12 cellular contexts compared by ENCODE assay signal in the genomic region with DNA sequence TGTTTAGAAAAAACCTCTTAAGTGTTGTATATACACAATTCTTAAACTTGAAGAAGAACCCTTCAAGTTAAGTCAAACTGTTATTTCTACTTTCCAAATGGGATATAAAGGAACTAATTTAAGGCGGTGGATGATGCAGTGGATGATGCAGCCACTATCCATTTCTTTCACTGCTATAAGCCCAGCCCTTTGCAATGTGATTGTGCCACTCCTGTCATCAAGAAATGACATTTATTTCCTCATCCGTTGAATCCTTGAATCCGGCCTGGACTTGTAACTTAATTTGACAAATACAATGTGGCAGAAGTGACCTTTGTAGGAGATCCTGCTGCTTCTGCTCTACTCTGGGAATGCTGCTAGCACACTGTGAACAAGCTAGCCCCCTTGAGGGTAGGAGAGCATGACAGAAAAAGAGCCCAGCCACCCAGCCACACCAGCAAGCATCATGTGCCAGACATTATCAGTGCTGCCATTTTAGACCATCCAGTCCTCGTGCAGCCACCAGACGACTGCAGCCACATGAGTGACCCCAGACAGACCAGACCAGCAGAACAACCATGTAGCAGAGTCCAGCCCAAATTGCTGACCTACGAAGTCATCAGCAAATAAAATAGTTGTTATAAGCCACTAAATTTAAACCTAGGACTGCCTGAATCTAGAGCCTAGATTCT. TPM values are rescaled to one million over a fixed set of nuclear protein-coding genes. Genes with fewer than 3 reads are reported as not detected.
DNase-seq lines count a peak whose midpoint lies in the region; TF ChIP-seq lines count a peak whose summit lies in the region.
"Had no signal": no experiment of that assay in that cellular context is flagged by ENCODE, and none has a peak within 500 bp of the region (broad histone marks: within the 10 kb centered on the region; RNA-seq: fewer than 3 reads in every experiment).

No MANE protein-coding gene starts in this region.

- no peak overlapping the region for H3K4me2 ChIP-seq in mesendoderm (ENCODE audit: low read length)

- peaks cover 3% of the 10 kb centered on the region; the same call in 1 of the 2 replicates for H3K27me3 Mint-ChIP-seq in HFFc6 (ENCODE audit: insufficient read depth)

- H3K27ac ChIP-seq in mesendoderm (ENCODE audit: low read depth, low read length) (peak overlapping the region; percentile 4), suprapubic skin (peak overlapping the region; percentile 56)

- no peak overlapping the region for H4K8ac ChIP-seq in mesendoderm (ENCODE audit: low read depth, low read length)

- no peak overlapping the region for H3K9ac ChIP-seq in mesendoderm (ENCODE audit: low read length)

- H3K79me2 ChIP-seq in mesendoderm (ENCODE audit: control insufficient read depth, insufficient read depth, low read length) = peaks cover 2% of the 10 kb centered on the region

- peak overlapping the region; percentile 69 for H3K27ac Mint-ChIP-seq in HFFc6

- no peak overlapping the region for H4K5ac ChIP-seq in mesendoderm (ENCODE audit: low read length)

- TF ChIP-seq CTCF in HFFc6 (IDR thresholded peaks at IDR 0.05) (no peak), suprapubic skin (IDR thresholded peaks at IDR 0.05) (no peak)

- H3K4me3 ChIP-seq in mesendoderm (ENCODE audit: low read length) (no peak overlapping the region), suprapubic skin (no peak overlapping the region)
- H3K4me3 ChIP-seq: stomach had no signal

- no peak overlapping the region for H3K23ac ChIP-seq in mesendoderm (ENCODE audit: low read length)

- DNase-seq in HFFc6 (peak; percentile 38), astrocyte of the hippocampus (ENCODE audit: low read depth, low spot score) (peak; percentile 48), mesendoderm (peak; percentile 78), suprapubic skin (ENCODE audit: low spot score in 2 of 2) (no peak), NCI-H1694 (lab: John Stamatoyannopoulos, UW) (no peak), NOMO-1 (lab: John Stamatoyannopoulos, UW; ENCODE audit: unreplicated experiment in 2 of 2) (no peak)
- DNase-seq in activated naive CD4-positive, alpha-beta T cell (lab: John Stamatoyannopoulos, UW) = no peak
- DNase-seq: activated CD8-positive, alpha-beta memory T cell treated with anti-CD3 and anti-CD28 coated beads, Interleukin-2, amount 50 U/mL, for 48 hours; COR-L47; mammary epithelial cell; NCI-H446; stomach had no signal

- whole genome bisulfite sequencing in mesendoderm (ENCODE audit: extremely low coverage, insufficient coverage, low lambda C conversion rate) = no CpG with 5 or more reads among the region's 6 CpGs
- 79% methylated on average over 6 of the region's 6 CpGs for WGBS in suprapubic skin

- H3K4me1 Mint-ChIP-seq in HFFc6 (ENCODE audit: low read depth) = peaks cover 95% of the 10 kb centered on the region

- H2BK5ac ChIP-seq in mesendoderm (ENCODE audit: low read length) = no peak overlapping the region

- H3K56ac ChIP-seq in mesendoderm (ENCODE audit: low read length) = peak overlapping the region; percentile 69

- no peak overlapping the region for H3K4ac ChIP-seq in mesendoderm (ENCODE audit: low read depth, low read length)

- H2BK15ac ChIP-seq in mesendoderm (replicated peaks; ENCODE audit: low read depth) = no peak overlapping the region

- no peak for TF ChIP-seq EP300 in suprapubic skin (IDR thresholded peaks at IDR 0.05)

- peak overlapping the region; percentile 26; the same call in 1 of the 2 replicates for H3K4me3 Mint-ChIP-seq in HFFc6

- no peak overlapping the region for H2BK120ac ChIP-seq in mesendoderm (ENCODE audit: low read depth, low read length)

- H3K18ac ChIP-seq in mesendoderm (ENCODE audit: low read length) = peak overlapping the region; percentile 75

- no peaks in the 10 kb centered on the region for H3K9me3 Mint-ChIP-seq in HFFc6

- H3K4me1 ChIP-seq in mesendoderm (ENCODE audit: control insufficient read depth, low read depth, low read length) = peaks cover 10% of the 10 kb centered on the region
- H3K4me1 ChIP-seq in suprapubic skin = peaks cover 64% of the 10 kb centered on the region

- peaks cover 6% of the 10 kb centered on the region for H3K79me1 ChIP-seq in mesendoderm (ENCODE audit: low read length)

- no peak for TF ChIP-seq POLR2A in suprapubic skin (IDR thresholded peaks at IDR 0.05)

- H2AK5ac ChIP-seq in mesendoderm (ENCODE audit: low read length) = no peak overlapping the region

- no peaks in the 10 kb centered on the region for H3K9me3 ChIP-seq in suprapubic skin
- H3K9me3 ChIP-seq: stomach had no signal

- H3K36me3 ChIP-seq in mesendoderm (ENCODE audit: control insufficient read depth, insufficient read depth, low read length) (no peaks in the 10 kb centered on the region), suprapubic skin (peaks cover 3% of the 10 kb centered on the region)
- H3K36me3 ChIP-seq: stomach had no signal

- H3K36me3 Mint-ChIP-seq in HFFc6 (ENCODE audit: low read depth) = peaks cover 47% of the 10 kb centered on the region

- H3K27me3 ChIP-seq in mesendoderm (ENCODE audit: insufficient read depth, low read length, poor library complexity) (no peaks in the 10 kb centered on the region), suprapubic skin (no peaks in the 10 kb centered on the region)
- H3K27me3 ChIP-seq: stomach had no signal

RNA-seq across cellular contexts. Expression of a gene that starts 47.4 kb away (rescaled TPM):
- total RNA-seq in HFFc6 (2021; fragmentation: NEBNext Ultra II Directional; extraction: Animal tissue kit (Norgen Biotek cat#: 25700)) = 100 to 1,000 TPM; 119 to 309 (median 142) TPM
- polyA plus RNA-seq in mesendoderm (2013, experiment 1 of 2) = 19.1 TPM
- polyA plus RNA-seq in mesendoderm (2013, experiment 2 of 2) = 18.8 TPM
- 10 to 100 TPM; 23.4 to 97.8 (median 27.2) TPM for total RNA-seq in suprapubic skin

Comparison
In these comparisons a context has a peak if more than half of its experiments do, and no peak if none do; other contexts are left out.
1. DNase-seq: peak in HFFc6 (single experiment), astrocyte of the hippocampus (single experiment) and mesendoderm (single experiment); none in suprapubic skin (0 of 2), NCI-H1694 (single experiment), NOMO-1 (0 of 2) and activated naive CD4-positive, alpha-beta T cell (0 of 4).